ENCODE assay signal across 8 cellular contexts in the genomic region with DNA sequence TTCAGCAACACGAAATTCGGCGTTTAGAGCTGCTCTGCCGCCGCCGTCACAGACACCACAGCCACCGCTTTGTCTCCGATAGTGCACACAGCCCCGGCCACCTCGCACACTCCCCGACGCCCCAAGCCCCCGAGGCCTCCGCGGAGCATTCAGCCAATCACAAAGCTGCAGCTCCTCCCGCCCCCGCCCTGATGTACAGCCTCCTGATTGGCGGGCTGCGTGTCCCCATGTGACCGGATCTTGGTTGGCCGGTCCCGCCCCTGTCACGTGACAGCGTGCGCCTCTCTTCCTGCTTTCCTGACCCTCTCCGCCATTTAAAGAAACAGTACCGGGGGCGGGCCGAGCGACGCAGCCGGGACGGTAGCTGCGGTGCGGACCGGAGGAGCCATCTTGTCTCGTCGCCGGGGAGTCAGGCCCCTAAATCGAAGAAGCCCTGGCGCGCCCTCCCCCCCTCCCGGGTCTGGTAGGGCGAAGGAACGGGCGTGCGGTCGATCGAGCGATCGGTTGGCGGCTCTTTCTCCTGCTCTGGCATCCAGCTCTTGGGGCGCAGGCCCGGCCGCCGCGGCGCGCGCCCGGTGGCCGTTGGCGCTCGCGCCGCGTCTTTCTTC. TPM values are rescaled to one million over a fixed set of nuclear protein-coding genes. Genes with fewer than 3 reads are reported as not detected.
DNase-seq lines count a peak whose midpoint lies in the region; ATAC-seq, FAIRE-seq and TF ChIP-seq lines count a peak whose summit lies in the region.

Gene TUG1, plus strand, starts transcription at position 342 of the 608 bp plus-strand sequence.

- peak; percentile 81 for ATAC-seq in HG02852 (IDR thresholded peaks at IDR 0.05; ENCODE audit: unreplicated experiment)
- ATAC-seq in heart right ventricle: peak; percentile 97 to 100 (median 98)
- peak; percentile 98 to 99 for ATAC-seq in upper lobe of left lung (ENCODE audit: low FRiP score in 2 of 2)

- TF ChIP-seq POLR2A in GM12891 (IDR thresholded peaks at IDR 0.05; ENCODE audit: low read depth, low read length) (peak; percentile 37; the same call in 1 of the 2 replicates), upper lobe of left lung (IDR thresholded peaks at IDR 0.05) (peak in 3 of 4 donors; percentile 63 to 88 (median 75))

- TF ChIP-seq CTCF in heart right ventricle (IDR thresholded peaks at IDR 0.05) (no peak), upper lobe of left lung (IDR thresholded peaks at IDR 0.05) (peak in 2 of 6 experiments; percentile 11 to 24)

- H3K4me1 ChIP-seq in heart right ventricle (peaks cover 4 to 59% (median 39%) of the 10 kb centered on the region in 9 donors), upper lobe of left lung (peaks cover 15 to 46% (median 28%) of the 10 kb centered on the region in 4 donors)

- H3K27me3 ChIP-seq in heart right ventricle (no peaks in the 10 kb centered on the region), upper lobe of left lung (no peaks in the 10 kb centered on the region)

- H3K9me3 ChIP-seq in heart right ventricle (peaks cover 0 to 59% (median 8%) of the 10 kb centered on the region in 11 donors), upper lobe of left lung (peaks cover 0 to 25% (median 12%) of the 10 kb centered on the region in 4 donors)

- H3K4me3 ChIP-seq in heart right ventricle: peak within 1 kb of the TSS; percentile 76 to 91 (median 84)
- peak within 1 kb of the TSS; percentile 70 to 90 (median 80) for H3K4me3 ChIP-seq in upper lobe of left lung

- FAIRE-seq in GM12891 (lab: Jason Lieb, UNC): peak; percentile 98

- H3K27ac ChIP-seq in heart right ventricle (peak within 1 kb of the TSS; percentile 88 to 99 (median 96)), upper lobe of left lung (peak within 1 kb of the TSS; percentile 95 to 99 (median 97))

- TF ChIP-seq EP300 in upper lobe of left lung (IDR thresholded peaks at IDR 0.05): peak in 1 of 4 donors; percentile 53

- H3K36me3 ChIP-seq in heart right ventricle: peaks cover 0 to 43% (median 27%) of the 10 kb centered on the region in 9 donors
- peaks cover 0 to 28% (median 17%) of the 10 kb centered on the region in 4 donors for H3K36me3 ChIP-seq in upper lobe of left lung

- DNase-seq in GM12891 (ENCODE audit: insufficient read length, low spot score) (peak; percentile 97), NCI-H146 (lab: John Stamatoyannopoulos, UW) (peak; percentile 97), T-helper 1 cell (peak; percentile 96 to 99 (median 97)), amniotic epithelial cell (ENCODE audit: low read depth) (peak; percentile 98), heart right ventricle (peak; percentile 98 to 99), posterior cingulate gyrus (peak; percentile 97 to 100 (median 98)), upper lobe of left lung (peak; percentile 97 to 99)

- WGBS in heart right ventricle, 2 donors: 0% methylated on average over 54 to 67 of the region's 67 CpGs
- WGBS in upper lobe of left lung, 2 donors: 1% methylated on average over 33 of the region's 67 CpGs; no CpG with 5 or more reads in 1 of the 2 donors

- intact Hi-C loops in heart right ventricle (cut with DNase I) (loop anchor here in 7 of 10 donors (2.0 to 5.0 kb wide), 6 partner anchors 76 to 263 kb away; partner anchors contain the start of genes SMTN (in 6 of the 7) and RNF185 (in 1 of the 7)), posterior cingulate gyrus (cut with DNase I) (loop anchor here (2.0 to 5.0 kb wide), 2 partner anchors 116 to 323 kb away; partner anchors contain the start of gene PIK3IP1)

TF ChIP-seq in GM12891, 5 proteins besides CTCF, POLR2A, EP300 and RAD21:
- TF ChIP-seq POU2F2 (IDR thresholded peaks at IDR 0.05; ENCODE audit: low read depth, low read length) (no peak), PAX5 (IDR thresholded peaks at IDR 0.05; ENCODE audit: insufficient read depth, low read length, severe bottlenecking) (no peak), POLR2AphosphoS5 (IDR thresholded peaks at IDR 0.05; ENCODE audit: low read depth, low read length) (peak; percentile 43; the same call in 1 of the 2 replicates), TAF1 (IDR thresholded peaks at IDR 0.05; ENCODE audit: low read depth, low read length) (peak; percentile 44; the same call in 1 of the 2 replicates), SPI1 (IDR thresholded peaks at IDR 0.05; ENCODE audit: low read depth, low read length) (0 out of 2 replicates have a peak, but pooled peaks have one; percentile 0)

RNA-seq across cellular contexts. Expression of gene TUG1, which starts in this region (rescaled TPM):
- polyA plus RNA-seq in GM12891 (2012; ENCODE audit: low read depth, missing spikeins): 37.2 TPM
- total RNA-seq in heart right ventricle (10 to 100 TPM; 37.7 to 48.4 (median 44.2) TPM), upper lobe of left lung (100 to 1,000 TPM in 1 of 6 donors, 10 to 100 TPM in 5; 51.8 to 135 (median 54.2) TPM)
- 10 to 100 TPM; 18.6 to 40.2 TPM for polyA plus RNA-seq in heart right ventricle

Comparison
In these comparisons a context has a peak if more than half of its experiments do, and no peak if none do; other contexts are left out.
1. Peak in every context shown above with its lines: DNase-seq, ATAC-seq, H3K4me3 ChIP-seq and H3K27ac ChIP-seq.